8 cellular contexts compared by ENCODE assay signal in genomic region chr10:115355162-115355760, GRCh38.
A peak's percentile ranks its signal among the peaks of the same experiment; 100 is the strongest.
DNase-seq lines count a peak whose midpoint lies in the region; ATAC-seq and TF ChIP-seq lines count a peak whose summit lies in the region.

No MANE protein-coding gene starts in this region.

- DNase-seq in ELF-1 (ENCODE audit: low read depth, low spot score) (peak; percentile 46), NCI-H526 treated with DMSO at 0.1 percent for 48 hours (lab: John Stamatoyannopoulos, UW) (peak; percentile 16), T47D (ENCODE audit: low read depth in 1 of 2, low spot score in 1 of 2) (peak; percentile 47 to 79)
- DNase-seq in stimulated activated CD4-positive, alpha-beta T cell treated with anti-CD3 and anti-CD28 coated beads, Interleukin-12 subunit alpha, Interleukin-12 subunit beta, amount 100 ng/mL, for 4 hours, result no peak

- H3K9ac ChIP-seq in liver (ENCODE audit: low read depth in 1 of 2, low read length in 2 of 2), result peak overlapping the region in 1 of 2 donors; percentile 28

- no peak overlapping the region for H3K4me3 ChIP-seq in liver (ENCODE audit: low read depth in 1 of 3, low read length in 3 of 3)

- peak; percentile 90 to 94 for TF ChIP-seq RAD21 in liver (IDR thresholded peaks at IDR 0.05)

- in situ Hi-C loops in T47D (cut with HindIII; ENCODE audit: low pct_unique_long_range_greater_than_20kb, low sequenced_read_pairs), result no loop called here

- H3K27me3 ChIP-seq in liver (ENCODE audit: control insufficient read depth in 4 of 4, insufficient read depth in 4 of 4, low read length in 3 of 4), result no peaks in the 10 kb centered on the region

- H3K9me3 ChIP-seq in liver (ENCODE audit: control insufficient read depth in 4 of 4, low read length in 3 of 4), result no peaks in the 10 kb centered on the region

- peak; percentile 76 for TF ChIP-seq CTCF in liver (IDR thresholded peaks at IDR 0.05; ENCODE audit: low read depth, low read length, missing input control)

- 10% methylated on average over 2 of the region's 2 CpGs for WGBS in liver

- peak; percentile 84 for ATAC-seq in GM19372 (IDR thresholded peaks at IDR 0.05; ENCODE audit: low read depth, unreplicated experiment)
- peak; percentile 74 for ATAC-seq in HG03460 (IDR thresholded peaks at IDR 0.05; ENCODE audit: unreplicated experiment)
- no peak for ATAC-seq in GM19397 (IDR thresholded peaks at IDR 0.05; ENCODE audit: unreplicated experiment)

- H3K4me1 ChIP-seq in liver (ENCODE audit: control insufficient read depth in 4 of 4, insufficient read depth in 4 of 4, low read length in 3 of 4), result no peaks in the 10 kb centered on the region

- no peaks in the 10 kb centered on the region for H3K36me3 ChIP-seq in liver (ENCODE audit: control insufficient read depth in 4 of 4, insufficient read depth in 3 of 4, low read depth in 1 of 4, low read length in 3 of 4)

- H3K27ac ChIP-seq in liver (ENCODE audit: low read depth in 1 of 2, low read length in 2 of 2), result no peak overlapping the region

TF ChIP-seq in liver, 16 proteins besides CTCF, POLR2A, EP300 and RAD21:
- TF ChIP-seq TAF1 (conservative IDR thresholded peaks at IDR 0.05), result no peak
- TF ChIP-seq HNF4A (conservative IDR thresholded peaks at IDR 0.05), result no peak
- no peak for TF ChIP-seq RXRA (IDR thresholded peaks at IDR 0.05)
- TF ChIP-seq MAX (IDR thresholded peaks at IDR 0.05), result no peak
- no peak for TF ChIP-seq EGR1 (IDR thresholded peaks at IDR 0.05; ENCODE audit: low read depth in 2 of 2)
